In the genomic region with DNA sequence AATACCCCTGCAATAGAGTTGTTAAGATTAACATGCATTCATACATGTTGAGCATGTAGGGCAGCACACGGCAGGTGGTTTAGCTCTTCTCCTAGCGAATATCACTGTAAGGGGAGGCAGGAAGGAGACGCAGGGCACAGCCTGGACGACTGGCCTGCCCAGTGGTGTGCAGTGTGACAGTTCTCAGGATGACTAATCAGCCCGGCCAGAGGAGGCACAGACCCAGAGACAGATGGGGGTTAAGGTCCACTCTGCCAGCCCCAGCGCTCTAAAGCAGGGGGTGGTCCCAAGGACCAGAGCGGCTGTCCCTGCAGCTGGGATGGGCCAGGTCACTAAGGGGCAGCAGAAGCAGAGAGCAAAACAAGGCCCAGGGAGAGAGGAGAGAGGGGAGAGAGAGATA, we compare ENCODE assay signal across 21 cellular contexts.
DNase-seq lines count a peak whose midpoint lies in the region; ATAC-seq, FAIRE-seq and TF ChIP-seq lines count a peak whose summit lies in the region.
"Had no signal": no experiment of that assay in that cellular context is flagged by ENCODE, and none has a peak within 500 bp of the region (broad histone marks: within the 10 kb centered on the region; RNA-seq: fewer than 3 reads in every experiment).

No MANE protein-coding gene starts in this region.

- H3K4me1 ChIP-seq in HepG2 (ENCODE audit: insufficient read depth, low read length) (no peaks in the 10 kb centered on the region), neuronal stem cell (ENCODE audit: control insufficient read depth in 2 of 2, insufficient read depth in 1 of 2, low read depth in 1 of 2, low read length in 2 of 2) (no peaks in the 10 kb centered on the region), upper lobe of right lung (peaks cover 17% of the 10 kb centered on the region), left ventricle myocardium inferior (peaks cover 65% of the 10 kb centered on the region), adrenal gland (replicated peaks in 1 of 2) (peaks cover 0 to 14% of the 10 kb centered on the region in 2 donors), Caco-2 (no peaks in the 10 kb centered on the region)
- H3K4me1 ChIP-seq: HAP-1 had no signal

- 13% methylated on average over 7 of the region's 7 CpGs for WGBS in HepG2 (ENCODE audit: low lambda C conversion rate)
- WGBS in neuronal stem cell (ENCODE audit: extremely low coverage in 2 of 2, insufficient read length in 2 of 2, insufficient replicate concordance in 1 of 2), 2 donors, result no CpG with 5 or more reads among the region's 7 CpGs
- WGBS in adrenal gland, 4 donors, result 79 to 85% (median 83%) methylated on average over 7 of the region's 7 CpGs

- POLR2A ChIA-PET in HepG2 (lab: Yijun Ruan, JAX), result no interaction called here
- POLR2A ChIA-PET in Caco-2 (lab: Charles Lee), result no interaction called here

- H3K4me2 ChIP-seq in HepG2 (ENCODE audit: low read depth, low read length) (no peak overlapping the region), neuronal stem cell (ENCODE audit: insufficient read depth, low read length, poor library complexity, severe bottlenecking) (no peak overlapping the region)

- no peaks in the 10 kb centered on the region for H3K27me3 ChIP-seq in HepG2 (ENCODE audit: control insufficient read depth in 1 of 2, insufficient read depth in 2 of 2, low read length in 2 of 2)
- H3K27me3 ChIP-seq in neuronal stem cell (ENCODE audit: control insufficient read depth in 3 of 3, insufficient read depth in 3 of 3, low read depth in 1 of 3, low read length in 3 of 3), result no peaks in the 10 kb centered on the region
- H3K27me3 ChIP-seq in upper lobe of right lung, result peaks cover under 1% of the 10 kb centered on the region
- H3K27me3 ChIP-seq in left ventricle myocardium inferior (ENCODE audit: low read depth), result no peaks in the 10 kb centered on the region
- no peaks in the 10 kb centered on the region for H3K27me3 ChIP-seq in adrenal gland
- no peaks in the 10 kb centered on the region for H3K27me3 ChIP-seq in Caco-2 (replicated peaks; ENCODE audit: control insufficient read depth, insufficient read depth, low read length)

- TF ChIP-seq CTCF in HepG2 (CRISPR knock-in tag; IDR thresholded peaks at IDR 0.05), result no peak
- no peak for TF ChIP-seq CTCF in upper lobe of right lung (IDR thresholded peaks at IDR 0.05)
- no peak for TF ChIP-seq CTCF in left ventricle myocardium inferior (IDR thresholded peaks at IDR 0.05; ENCODE audit: borderline replicate concordance)
- no peak for TF ChIP-seq CTCF in adrenal gland (IDR thresholded peaks at IDR 0.05)
- TF ChIP-seq CTCF in Caco-2 (IDR thresholded peaks at IDR 0.05; ENCODE audit: insufficient read depth in 1 of 2, low read depth in 1 of 2, low read length in 1 of 2, severe bottlenecking in 1 of 2, unreplicated experiment in 1 of 2), result no peak

- peak overlapping the region; percentile 2 for H3K18ac ChIP-seq in neuronal stem cell (ENCODE audit: low read length)

- no peaks in the 10 kb centered on the region for H3K27me3 Mint-ChIP-seq in Caco-2 (ENCODE audit: insufficient read depth, unreplicated experiment)

- DNase-seq in cerebellar cortex (ENCODE audit: low spot score), result peak; percentile 28
- no peak for DNase-seq in HepG2 (ENCODE audit: low spot score)
- DNase-seq in neuronal stem cell (ENCODE audit: low spot score), result no peak
- DNase-seq in upper lobe of right lung, result no peak
- DNase-seq in left ventricle myocardium inferior, result no peak
- no peak for DNase-seq in adrenal gland
- DNase-seq in Caco-2, result no peak
- DNase-seq: CD4-positive, CD25-positive, alpha-beta regulatory T cell; DMS 273 treated with DMSO at 0.1 percent for 48 hours; DMS79 treated with DMSO at 0.1 percent for 48 hours; GM23248; MV-4-11; NCI-H1694; NCI-H2081; NCI-H2171; NCI-H345; NCI-H524; NCI-H774; NK-92 treated with Interleukin-12 subunit alpha and Interleukin-12 subunit beta, amount 100 ng/mL, for 24 hours had no signal

- H3K27ac ChIP-seq in HepG2 (ENCODE audit: extremely low read length, insufficient read depth, low read length) (no peak overlapping the region), neuronal stem cell (replicated peaks; ENCODE audit: low read length) (no peak overlapping the region), upper lobe of right lung (no peak overlapping the region), left ventricle myocardium inferior (replicated peaks) (no peak overlapping the region), adrenal gland (no peak overlapping the region)
- H3K27ac ChIP-seq: GM23248 had no signal

- no peak overlapping the region for H3K23ac ChIP-seq in neuronal stem cell (ENCODE audit: low read depth, low read length, poor library complexity)

- H3K79me1 ChIP-seq in neuronal stem cell (ENCODE audit: low read depth, low read length), result no peaks in the 10 kb centered on the region

- no peak for TF ChIP-seq RAD21 in HepG2 (CRISPR knock-in tag; IDR thresholded peaks at IDR 0.05)

- no peaks in the 10 kb centered on the region for H3K9me3 Mint-ChIP-seq in Caco-2 (ENCODE audit: unreplicated experiment)

- ATAC-seq in HepG2, result peak; percentile 77
- peak; percentile 30 for ATAC-seq in upper lobe of right lung

- no peak overlapping the region for H3K9ac ChIP-seq in HepG2 (ENCODE audit: insufficient read depth, low read depth, low read length)
- H3K9ac ChIP-seq in neuronal stem cell (ENCODE audit: low read depth, low read length, poor library complexity), result no peak overlapping the region
- H3K9ac ChIP-seq: GM23248 had no signal

- no peak overlapping the region for H2AK5ac ChIP-seq in neuronal stem cell (ENCODE audit: low read depth, low read length)

- no peak for FAIRE-seq in HepG2 (lab: Jason Lieb, UNC)

- H3K4me3 Mint-ChIP-seq in Caco-2 (ENCODE audit: unreplicated experiment), result no peak overlapping the region
- H3K4me3 Mint-ChIP-seq: CD4-positive, CD25-positive, alpha-beta regulatory T cell; IgD-negative memory B cell had no signal

- no peak for TF ChIP-seq EP300 in HepG2 (IDR thresholded peaks at IDR 0.05; ENCODE audit: low read depth in 2 of 2, low read length in 2 of 2)
- no peak for TF ChIP-seq EP300 in HepG2 (CRISPR knock-in tag; IDR thresholded peaks at IDR 0.05; ENCODE audit: borderline replicate concordance)

- CTCF ChIA-PET in HepG2 (lab: Yijun Ruan, JAX; ENCODE audit: low intra/inter-chr PET ratio, low total read pairs) (no interaction called here), Caco-2 (lab: Charles Lee) (no interaction called here)

- H2BK5ac ChIP-seq in neuronal stem cell (ENCODE audit: low read length), result no peak overlapping the region

- TF ChIP-seq POLR2A in HepG2 (IDR thresholded peaks at IDR 0.05; ENCODE audit: insufficient read depth in 1 of 2, low read depth in 2 of 2, low read length in 2 of 2), result no peak
- TF ChIP-seq POLR2A in adrenal gland (IDR thresholded peaks at IDR 0.05), result no peak

- H2BK120ac ChIP-seq in neuronal stem cell (ENCODE audit: low read depth, low read length), result no peak overlapping the region

- H3K9me3 ChIP-seq in HepG2 (ENCODE audit: low read length) (no peaks in the 10 kb centered on the region), neuronal stem cell (replicated peaks in 1 of 2; ENCODE audit: control insufficient read depth in 2 of 2, insufficient read depth in 1 of 2, low read depth in 1 of 2, low read length in 2 of 2) (no peaks in the 10 kb centered on the region), upper lobe of right lung (no peaks in the 10 kb centered on the region), left ventricle myocardium inferior (replicated peaks) (no peaks in the 10 kb centered on the region), adrenal gland (replicated peaks in 1 of 3) (no peaks in the 10 kb centered on the region), Caco-2 (no peaks in the 10 kb centered on the region)
- H3K9me3 ChIP-seq: HAP-1 had no signal

- H3K4me1 Mint-ChIP-seq in Caco-2 (ENCODE audit: low read depth, unreplicated experiment), result no peaks in the 10 kb centered on the region

- H3K14ac ChIP-seq in neuronal stem cell (ENCODE audit: low read length), result no peak overlapping the region

- H3K36me3 ChIP-seq in HepG2 (replicated peaks in 1 of 2; ENCODE audit: control insufficient read depth in 1 of 2, insufficient read depth in 2 of 2, low read length in 2 of 2) (no peaks in the 10 kb centered on the region), neuronal stem cell (replicated peaks in 1 of 2; ENCODE audit: control insufficient read depth in 2 of 2, insufficient read depth in 2 of 2, low read length in 2 of 2) (no peaks in the 10 kb centered on the region), upper lobe of right lung (no peaks in the 10 kb centered on the region), left ventricle myocardium inferior (no peaks in the 10 kb centered on the region), adrenal gland (replicated peaks in 1 of 2) (no peaks in the 10 kb centered on the region), Caco-2 (ENCODE audit: control insufficient read depth, insufficient read depth, low read length) (no peaks in the 10 kb centered on the region)
- H3K36me3 ChIP-seq: HAP-1 had no signal

- H2BK15ac ChIP-seq in neuronal stem cell (ENCODE audit: low read length), result no peak overlapping the region

- no peak overlapping the region for H3K27ac Mint-ChIP-seq in Caco-2 (ENCODE audit: unreplicated experiment)
- H3K27ac Mint-ChIP-seq: CD4-positive, CD25-positive, alpha-beta regulatory T cell; IgD-negative memory B cell had no signal

- BruUV-seq in HepG2 (replicated peaks; lab: Mats Ljungman, UMichigan), result no TSS peak
- BruUV-seq in Caco-2 (replicated peaks; lab: Mats Ljungman, UMichigan), result no TSS peak

- no peak overlapping the region for H3K4me3 ChIP-seq in HepG2 (replicated peaks in 1 of 3; ENCODE audit: insufficient read depth in 1 of 3, low read depth in 2 of 3, low read length in 3 of 3)
- H3K4me3 ChIP-seq in neuronal stem cell (ENCODE audit: low read length in 2 of 2), result no peak overlapping the region
- H3K4me3 ChIP-seq in upper lobe of right lung, result no peak overlapping the region
- H3K4me3 ChIP-seq in left ventricle myocardium inferior, result no peak overlapping the region
- H3K4me3 ChIP-seq in adrenal gland, result no peak overlapping the region
- no peak overlapping the region for H3K4me3 ChIP-seq in Caco-2 (ENCODE audit: low read depth, low read length)
- H3K4me3 ChIP-seq: GM23248, HAP-1 had no signal

- no peaks in the 10 kb centered on the region for H4K20me1 ChIP-seq in HepG2 (ENCODE audit: insufficient read depth, low read length)

- no peak overlapping the region for H2AFZ ChIP-seq in HepG2 (ENCODE audit: low read length)
- no peak overlapping the region for H2AFZ ChIP-seq in neuronal stem cell (ENCODE audit: low read length)
- H2AFZ ChIP-seq: GM23248 had no signal

- no peaks in the 10 kb centered on the region for H3K36me3 Mint-ChIP-seq in Caco-2 (ENCODE audit: insufficient read depth, unreplicated experiment)
- H3K36me3 Mint-ChIP-seq: CD4-positive, CD25-positive, alpha-beta regulatory T cell; IgD-negative memory B cell had no signal

- no peak overlapping the region for H4K8ac ChIP-seq in neuronal stem cell (ENCODE audit: low read depth, low read length)

- no peak overlapping the region for H3K4ac ChIP-seq in neuronal stem cell (ENCODE audit: low read length)

- H4K91ac ChIP-seq in neuronal stem cell (ENCODE audit: low read depth, low read length, poor library complexity), result no peak overlapping the region

- in situ Hi-C loops in HepG2 (cut with HindIII; ENCODE audit: extremely low pct_ligation_motif_present, low pct_unique_long_range_greater_than_20kb), result no loop called here

- H3K79me2 ChIP-seq in HepG2 (ENCODE audit: insufficient read depth, low read length), result no peaks in the 10 kb centered on the region

- intact Hi-C loops in HepG2 (cut with micrococcal nuclease; ENCODE audit: unreplicated experiment), result no loop called here
- intact Hi-C loops in upper lobe of right lung (cut with DNase I), result no loop called here
- intact Hi-C loops in left ventricle myocardium inferior (cut with micrococcal nuclease), result no loop called here
- intact Hi-C loops in adrenal gland (cut with DNase I), result no loop called here
- intact Hi-C loops in Caco-2 (cut with micrococcal nuclease; ENCODE audit: unreplicated experiment), result no loop called here

- no peak overlapping the region for H2BK12ac ChIP-seq in neuronal stem cell (ENCODE audit: low read length)
